ENCODE assay signal across 8 cellular contexts in genomic region chr5:148957591-148958202, GRCh38.
A peak's percentile ranks its signal among the peaks of the same experiment; 100 is the strongest.
DNase-seq lines count a peak whose midpoint lies in the region; ATAC-seq lines count a peak whose summit lies in the region.

No MANE protein-coding gene starts in this region.

- peak; percentile 60 for DNase-seq in D341Med (ENCODE audit: low spot score)
- DNase-seq in NCI-H774 (lab: John Stamatoyannopoulos, UW), result peak; percentile 8
- peak; percentile 45 for DNase-seq in activated T-cell treated with anti-CD3 and anti-CD28 coated beads, Interleukin-2, amount 50 U/mL, for 1 hour
- DNase-seq in glomerular visceral epithelial cell (ENCODE audit: extremely low spot score), result peak; percentile 56
- peak; percentile 39 for DNase-seq in stimulated activated CD4-positive, alpha-beta T cell treated with anti-CD3 and anti-CD28 coated beads, Interleukin-12 subunit alpha, Interleukin-12 subunit beta, amount 100 ng/mL, for 4 hours
- no peak for DNase-seq in GF-D8 (lab: John Stamatoyannopoulos, UW)
- no peak for DNase-seq in NCI-H128 (lab: John Stamatoyannopoulos, UW; ENCODE audit: unreplicated experiment)

- peak; percentile 62 for ATAC-seq in GM21619 (IDR thresholded peaks at IDR 0.05; ENCODE audit: unreplicated experiment)

Comparison
In these comparisons a context has a peak if more than half of its experiments do, and no peak if none do; other contexts are left out.
1. DNase-seq: peak in D341Med (single experiment), NCI-H774 (single experiment), activated T-cell treated with anti-CD3 and anti-CD28 coated beads, Interleukin-2, amount 50 U/mL, for 1 hour (single experiment), glomerular visceral epithelial cell (single experiment) and stimulated activated CD4-positive, alpha-beta T cell treated with anti-CD3 and anti-CD28 coated beads, Interleukin-12 subunit alpha, Interleukin-12 subunit beta, amount 100 ng/mL, for 4 hours (single experiment); none in GF-D8 (single experiment) and NCI-H128 (single experiment).